In genomic region chr1:186985889-186986491, GRCh38 we compare ENCODE assay signal across 8 cellular contexts.
DNase-seq lines count a peak whose midpoint lies in the region; ATAC-seq, FAIRE-seq and TF ChIP-seq lines count a peak whose summit lies in the region.

No MANE protein-coding gene starts in this region.

- H3K27me3 ChIP-seq in bronchial epithelial cell (ENCODE audit: control insufficient read depth, insufficient read depth, low read length): no peaks in the 10 kb centered on the region
- no peaks in the 10 kb centered on the region for H3K27me3 ChIP-seq in left lung

- no peaks in the 10 kb centered on the region for H3K9me3 ChIP-seq in left lung

- H3K36me3 ChIP-seq in bronchial epithelial cell (ENCODE audit: control insufficient read depth, insufficient read depth, low read length) (no peaks in the 10 kb centered on the region), left lung (no peaks in the 10 kb centered on the region)

- TF ChIP-seq CTCF in bronchial epithelial cell (IDR thresholded peaks at IDR 0.05; ENCODE audit: insufficient read depth, low read length, severe bottlenecking) (peak; percentile 59), left lung (IDR thresholded peaks at IDR 0.05) (peak; percentile 56 to 69)

- H3K4me3 ChIP-seq in bronchial epithelial cell (ENCODE audit: low read depth, low read length): no peak overlapping the region
- no peak overlapping the region for H3K4me3 ChIP-seq in left lung

- no peaks in the 10 kb centered on the region for H3K4me1 ChIP-seq in left lung

- ATAC-seq in HG03571 (IDR thresholded peaks at IDR 0.05; ENCODE audit: unreplicated experiment) (peak; percentile 68), left lung (peak; percentile 85)

- intact Hi-C loops in left lung (cut with DNase I): loop anchor here in 1 of 2 donors (10.0 kb wide), 1 partner anchor 501 kb away; no protein-coding TSS in a partner anchor

- no peak overlapping the region for H3K27ac ChIP-seq in left lung

- peak; percentile 64 for DNase-seq in COR-L47 (lab: John Stamatoyannopoulos, UW)
- DNase-seq in GM19240 (ENCODE audit: insufficient read length, low spot score): peak; percentile 3
- peak; percentile 71 for DNase-seq in NCI-H774 (lab: John Stamatoyannopoulos, UW)
- DNase-seq in bronchial epithelial cell (ENCODE audit: low read depth): peak; percentile 65
- DNase-seq in left lung: no peak
- DNase-seq in urothelium cell line (ENCODE audit: low spot score): peak; percentile 25
- no peak for DNase-seq in OCI-M2 (lab: John Stamatoyannopoulos, UW; ENCODE audit: unreplicated experiment)

- FAIRE-seq in bronchial epithelial cell (lab: Jason Lieb, UNC) (no peak), urothelium cell line (lab: Jason Lieb, UNC) (no peak)

Comparison
In these comparisons a context has a peak if more than half of its experiments do, and no peak if none do; other contexts are left out.
1. DNase-seq: peak in COR-L47 (single experiment), GM19240 (single experiment), NCI-H774 (single experiment), bronchial epithelial cell (single experiment) and urothelium cell line (single experiment); none in left lung (0 of 2) and OCI-M2 (single experiment).